In the genomic region with DNA sequence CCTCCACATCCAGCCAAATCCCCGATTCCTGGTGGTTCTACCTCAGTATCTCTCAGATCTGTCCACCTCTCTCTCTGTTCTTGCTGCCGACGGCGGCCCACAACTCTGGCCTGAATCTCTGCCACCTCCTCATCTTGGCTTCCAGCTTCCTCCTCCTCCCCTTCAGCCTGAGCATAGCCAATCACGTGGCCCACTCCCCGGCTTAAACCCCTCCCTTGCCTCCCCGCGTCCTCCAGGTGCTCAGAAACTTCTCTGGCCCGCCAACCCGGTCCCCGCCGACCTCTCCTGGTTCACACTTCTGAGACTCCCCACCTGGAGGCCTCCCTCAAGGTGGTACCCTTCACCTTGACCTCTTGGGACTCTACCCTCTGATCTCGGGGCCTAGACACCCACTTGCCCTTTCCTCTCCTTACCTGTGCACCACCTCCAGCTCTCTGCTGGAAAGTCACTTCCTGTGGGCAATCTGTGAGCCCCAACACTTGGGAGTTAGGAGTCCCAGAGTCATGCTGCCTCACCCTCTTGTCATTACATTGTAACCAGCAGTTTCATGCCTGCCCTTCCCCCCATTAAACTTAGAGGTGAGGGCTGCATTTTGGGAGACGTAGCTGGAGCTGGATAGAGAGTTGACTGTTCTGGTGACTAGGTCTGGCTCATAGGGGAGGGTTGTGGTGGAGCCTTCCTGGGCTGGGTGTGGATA, we compare ENCODE assay signal across 8 cellular contexts. TPM values are rescaled to one million over a fixed set of nuclear protein-coding genes. Genes with fewer than 3 reads are reported as not detected.
DNase-seq lines count a peak whose midpoint lies in the region; ATAC-seq and TF ChIP-seq lines count a peak whose summit lies in the region.

No MANE protein-coding gene starts in this region.

- no peaks in the 10 kb centered on the region for H3K9me2 ChIP-seq in MM.1S (replicated peaks; ENCODE audit: insufficient read depth, low read length)

- H3K9me3 Mint-ChIP-seq in CD14-positive monocyte: peaks cover 0 to 6% (median 3%) of the 10 kb centered on the region in 7 donors

- peak; percentile 75 for DNase-seq in CD14-positive monocyte (ENCODE audit: low spot score)
- DNase-seq in MM.1S: peak; percentile 94
- DNase-seq in UCSD-AML1 (lab: John Stamatoyannopoulos, UW; ENCODE audit: unreplicated experiment): peak; percentile 68
- DNase-seq in brain microvascular endothelial cell: peak; percentile 56
- DNase-seq in iPS-NIHi11 (ENCODE audit: low spot score): peak; percentile 77
- peak; percentile 66 for DNase-seq in stimulated activated CD4-positive, alpha-beta T cell treated with anti-CD3 and anti-CD28 coated beads, Interleukin-12 subunit alpha, Interleukin-12 subunit beta, amount 100 ng/mL, for 4 hours

- H3K36me3 Mint-ChIP-seq in CD14-positive monocyte: peaks cover 2 to 3% of the 10 kb centered on the region in 2 donors

- H3K9me3 ChIP-seq in MM.1S (replicated peaks; ENCODE audit: insufficient read depth, low read length): no peaks in the 10 kb centered on the region

- no peaks in the 10 kb centered on the region for H4K20me1 ChIP-seq in MM.1S (ENCODE audit: insufficient read depth, low read length)

- peak overlapping the region; percentile 85 for H3K4me3 ChIP-seq in MM.1S (ENCODE audit: low read length)
- peak overlapping the region; percentile 82 for H3K4me3 ChIP-seq in brain microvascular endothelial cell (ENCODE audit: low read depth, low read length)

- H3K4me1 ChIP-seq in MM.1S (ENCODE audit: low read length): peaks cover 21% of the 10 kb centered on the region

- H3K4me3 Mint-ChIP-seq in CD14-positive monocyte: peak overlapping the region; percentile 99 to 100

- H3K27ac Mint-ChIP-seq in CD14-positive monocyte: peak overlapping the region; percentile 95 to 98 (median 97)

- H3K36me3 ChIP-seq in MM.1S (replicated peaks; ENCODE audit: insufficient read depth, low read length) (no peaks in the 10 kb centered on the region), brain microvascular endothelial cell (replicated peaks) (no peaks in the 10 kb centered on the region)

- peak overlapping the region; percentile 91 for H3K9ac ChIP-seq in MM.1S (ENCODE audit: low read length)

- H3K27ac ChIP-seq in MM.1S (ENCODE audit: low read length) (peak overlapping the region; percentile 86), brain microvascular endothelial cell (peak overlapping the region; percentile 53)

- peaks cover 0 to 3% (median 2%) of the 10 kb centered on the region in 3 donors for H3K27me3 Mint-ChIP-seq in CD14-positive monocyte (ENCODE audit: low read depth in 3 of 3)

- H3K27me3 ChIP-seq in MM.1S (replicated peaks; ENCODE audit: insufficient read depth, low read length) (no peaks in the 10 kb centered on the region), brain microvascular endothelial cell (replicated peaks) (no peaks in the 10 kb centered on the region)

- peaks cover 62% of the 10 kb centered on the region for H3K79me2 ChIP-seq in MM.1S (ENCODE audit: low read length)

- peaks cover 33% of the 10 kb centered on the region for H3F3A ChIP-seq in MM.1S (ENCODE audit: insufficient read depth, low read length)

- peaks cover 50% of the 10 kb centered on the region for H3K4me1 Mint-ChIP-seq in CD14-positive monocyte

- TF ChIP-seq CTCF in CD14-positive monocyte (IDR thresholded peaks at IDR 0.05) (no peak), MM.1S (IDR thresholded peaks at IDR 0.05; ENCODE audit: low read length) (no peak), brain microvascular endothelial cell (IDR thresholded peaks at IDR 0.05; ENCODE audit: low read depth, low read length, missing control alignments) (no peak)

- ATAC-seq in GM21381 (IDR thresholded peaks at IDR 0.05; ENCODE audit: unreplicated experiment) (peak; percentile 33), HG03571 (IDR thresholded peaks at IDR 0.05; ENCODE audit: unreplicated experiment) (no peak)

- intact Hi-C loops in CD14-positive monocyte (cut with micrococcal nuclease): no loop called here

- in situ Hi-C loops in brain microvascular endothelial cell (cut with HindIII; ENCODE audit: low pct_ligation_motif_present, low sequenced_read_pairs): no loop called here

- peak overlapping the region; percentile 93 for H3K4me2 ChIP-seq in MM.1S (ENCODE audit: low read depth, low read length)

- H2AFZ ChIP-seq in MM.1S (ENCODE audit: low read length): peak overlapping the region; percentile 42

RNA-seq across cellular contexts. Expression of gene SET, which starts 4.5 kb away (rescaled TPM):
- polyA plus RNA-seq in CD14-positive monocyte: 100 to 1,000 TPM; 114 to 124 TPM

RNA-seq across cellular contexts. Expression of gene PKN3, which starts 17.8 kb away (rescaled TPM):
- under 1 TPM; 0.11 to 0.27 TPM for polyA plus RNA-seq in CD14-positive monocyte

RNA-seq across cellular contexts. Expression of gene DYNC2I2, which starts 27.8 kb away (rescaled TPM):
- polyA plus RNA-seq in CD14-positive monocyte: 1 to 10 TPM; 1.5 to 1.9 TPM

RNA-seq across cellular contexts. Expression of gene ZDHHC12, which starts 39.5 kb away (rescaled TPM):
- 10 to 100 TPM; 68.4 to 72.7 TPM for polyA plus RNA-seq in CD14-positive monocyte
